In genomic region chr11:2265396-2265795, GRCh38 we compare ENCODE assay signal across 8 cellular contexts. TPM values are rescaled to one million over a fixed set of nuclear protein-coding genes. Genes with fewer than 3 reads are reported as not detected.
A peak's percentile ranks its signal among the peaks of the same experiment; 100 is the strongest.
DNase-seq lines count a peak whose midpoint lies in the region; ATAC-seq and TF ChIP-seq lines count a peak whose summit lies in the region.

No MANE protein-coding gene starts in this region.

- H3K4me1 Mint-ChIP-seq in activated CD4-positive, alpha-beta T cell treated with anti-CD3 and anti-CD28 coated beads for 36 hours: peaks cover 22% of the 10 kb centered on the region
- peaks cover 33% of the 10 kb centered on the region for H3K4me1 Mint-ChIP-seq in activated naive CD8-positive, alpha-beta T cell treated with anti-CD3 and anti-CD28 coated beads, Interleukin-2, amount 50 U/mL, for 24 hours
- peaks cover 29% of the 10 kb centered on the region for H3K4me1 Mint-ChIP-seq in stimulated activated memory B cell treated with anti-CD40 and anti-IgM and Interleukin-4, amounts not matched to agents 10 μg/mL and 1 μg/mL and 100 μg/mL, for 72 hours

- H3K36me3 ChIP-seq in KOPT-K1 (ENCODE audit: insufficient read depth, low read length) (no peaks in the 10 kb centered on the region), gastrocnemius medialis (no peaks in the 10 kb centered on the region), hepatocyte (replicated peaks; ENCODE audit: insufficient read depth, low read depth) (no peaks in the 10 kb centered on the region)

- DNase-seq in activated CD4-positive, alpha-beta T cell treated with anti-CD3 and anti-CD28 coated beads for 36 hours: peak; percentile 60
- no peak for DNase-seq in activated CD4-positive, alpha-beta T cell treated with anti-CD3 and anti-CD28 coated beads, Interleukin-2, amount 50 U/mL, for 1 hour
- no peak for DNase-seq in activated naive CD8-positive, alpha-beta T cell treated with anti-CD3 and anti-CD28 coated beads, Interleukin-2, amount 50 U/mL, for 24 hours
- DNase-seq in gastrocnemius medialis (no peak), NCI-H1694 treated with DMSO at 0.1 percent for 48 hours (lab: John Stamatoyannopoulos, UW) (no peak), hepatocyte (ENCODE audit: low spot score) (no peak)

- CTCF ChIA-PET in activated CD4-positive, alpha-beta T cell treated with anti-CD3 and anti-CD28 coated beads for 36 hours (lab: Charles Lee): interaction anchor here (0.7 to 0.9 kb wide), 3 partner anchors 113 to 400 kb away, joined by 3 read pairs; no protein-coding TSS in a partner anchor

- peak overlapping the region; percentile 71 for H3K27ac Mint-ChIP-seq in activated CD4-positive, alpha-beta T cell treated with anti-CD3 and anti-CD28 coated beads for 36 hours
- peak overlapping the region; percentile 76 for H3K27ac Mint-ChIP-seq in activated naive CD8-positive, alpha-beta T cell treated with anti-CD3 and anti-CD28 coated beads, Interleukin-2, amount 50 U/mL, for 24 hours
- peak overlapping the region; percentile 71 for H3K27ac Mint-ChIP-seq in stimulated activated memory B cell treated with anti-CD40 and anti-IgM and Interleukin-4, amounts not matched to agents 10 μg/mL and 1 μg/mL and 100 μg/mL, for 72 hours

- H3K27ac ChIP-seq in KOPT-K1 (ENCODE audit: low read depth, low read length, poor library complexity, severe bottlenecking) (peak overlapping the region; percentile 42), gastrocnemius medialis (no peak overlapping the region), hepatocyte (no peak overlapping the region)

- no peaks in the 10 kb centered on the region for H4K20me1 ChIP-seq in hepatocyte (ENCODE audit: insufficient read depth, poor library complexity, severe bottlenecking)

- no peak for TF ChIP-seq POLR2A in gastrocnemius medialis (IDR thresholded peaks at IDR 0.05)

- H3K4me3 ChIP-seq in gastrocnemius medialis (no peak overlapping the region), hepatocyte (no peak overlapping the region)

- no peak overlapping the region for H3K4me2 ChIP-seq in hepatocyte

- TF ChIP-seq CTCF in gastrocnemius medialis (IDR thresholded peaks at IDR 0.05 in 4 of 5, conservative IDR thresholded peaks at IDR 0.05 in 1 of 5) (no peak), hepatocyte (IDR thresholded peaks at IDR 0.05; ENCODE audit: poor library complexity) (no peak)

- in situ Hi-C loops in gastrocnemius medialis (cut with MboI; ENCODE audit: low sequenced_read_pairs in 4 of 4): no loop called here

- no peaks in the 10 kb centered on the region for H3K36me3 Mint-ChIP-seq in activated CD4-positive, alpha-beta T cell treated with anti-CD3 and anti-CD28 coated beads for 36 hours (ENCODE audit: low read depth)
- no peaks in the 10 kb centered on the region for H3K36me3 Mint-ChIP-seq in activated naive CD8-positive, alpha-beta T cell treated with anti-CD3 and anti-CD28 coated beads, Interleukin-2, amount 50 U/mL, for 24 hours (ENCODE audit: low read depth)
- no peaks in the 10 kb centered on the region for H3K36me3 Mint-ChIP-seq in stimulated activated memory B cell treated with anti-CD40 and anti-IgM and Interleukin-4, amounts not matched to agents 10 μg/mL and 1 μg/mL and 100 μg/mL, for 72 hours

- H3K27me3 ChIP-seq in gastrocnemius medialis (peaks cover 20 to 29% (median 27%) of the 10 kb centered on the region in 3 donors), hepatocyte (peaks cover 9% of the 10 kb centered on the region)

- H3K9me3 Mint-ChIP-seq in activated CD4-positive, alpha-beta T cell treated with anti-CD3 and anti-CD28 coated beads for 36 hours (ENCODE audit: low read depth): no peaks in the 10 kb centered on the region
- H3K9me3 Mint-ChIP-seq in activated naive CD8-positive, alpha-beta T cell treated with anti-CD3 and anti-CD28 coated beads, Interleukin-2, amount 50 U/mL, for 24 hours: no peaks in the 10 kb centered on the region
- H3K9me3 Mint-ChIP-seq in stimulated activated memory B cell treated with anti-CD40 and anti-IgM and Interleukin-4, amounts not matched to agents 10 μg/mL and 1 μg/mL and 100 μg/mL, for 72 hours: no peaks in the 10 kb centered on the region

- peak overlapping the region; percentile 10 for H3K4me3 Mint-ChIP-seq in activated CD4-positive, alpha-beta T cell treated with anti-CD3 and anti-CD28 coated beads for 36 hours
- H3K4me3 Mint-ChIP-seq in activated naive CD8-positive, alpha-beta T cell treated with anti-CD3 and anti-CD28 coated beads, Interleukin-2, amount 50 U/mL, for 24 hours: peak overlapping the region; percentile 48
- peak overlapping the region; percentile 47 for H3K4me3 Mint-ChIP-seq in stimulated activated memory B cell treated with anti-CD40 and anti-IgM and Interleukin-4, amounts not matched to agents 10 μg/mL and 1 μg/mL and 100 μg/mL, for 72 hours

- no peak overlapping the region for H2AFZ ChIP-seq in hepatocyte

- H3K79me2 ChIP-seq in hepatocyte: no peaks in the 10 kb centered on the region

- WGBS in hepatocyte (ENCODE audit: low lambda C conversion rate, missing lambda C conversion rate): 69% methylated on average over 2 of the region's 2 CpGs

- ATAC-seq in activated CD4-positive, alpha-beta T cell treated with anti-CD3 and anti-CD28 coated beads for 36 hours: peak; percentile 74
- ATAC-seq in activated naive CD8-positive, alpha-beta T cell treated with anti-CD3 and anti-CD28 coated beads, Interleukin-2, amount 50 U/mL, for 24 hours: peak; percentile 45
- peak; percentile 77 for ATAC-seq in stimulated activated memory B cell treated with anti-CD40 and anti-IgM and Interleukin-4, amounts not matched to agents 10 μg/mL and 1 μg/mL and 100 μg/mL, for 72 hours
- no peak for ATAC-seq in gastrocnemius medialis

- H3K4me1 ChIP-seq in gastrocnemius medialis (no peaks in the 10 kb centered on the region), hepatocyte (ENCODE audit: insufficient read depth) (peaks cover 9% of the 10 kb centered on the region)

- POLR2A ChIA-PET in activated CD4-positive, alpha-beta T cell treated with anti-CD3 and anti-CD28 coated beads for 36 hours (lab: Charles Lee): interaction anchor here (0.6 to 0.7 kb wide), 2 partner anchors 50 to 113 kb away, joined by 3 read pairs; no protein-coding TSS in a partner anchor

- intact Hi-C loops in activated CD4-positive, alpha-beta T cell treated with anti-CD3 and anti-CD28 coated beads for 36 hours (cut with DNase I, micrococcal nuclease): loop anchor here in 1 of 2 experiments (1.0 to 5.0 kb wide), 2 partner anchors 188 to 413 kb away; partner anchors contain the start of gene LSP1
- intact Hi-C loops in gastrocnemius medialis (cut with DNase I; ENCODE audit: low total_unique reads): no loop called here

- peaks cover 10% of the 10 kb centered on the region for H3K27me3 Mint-ChIP-seq in activated CD4-positive, alpha-beta T cell treated with anti-CD3 and anti-CD28 coated beads for 36 hours
- H3K27me3 Mint-ChIP-seq in activated naive CD8-positive, alpha-beta T cell treated with anti-CD3 and anti-CD28 coated beads, Interleukin-2, amount 50 U/mL, for 24 hours: peaks cover 5% of the 10 kb centered on the region
- peaks cover 2% of the 10 kb centered on the region for H3K27me3 Mint-ChIP-seq in stimulated activated memory B cell treated with anti-CD40 and anti-IgM and Interleukin-4, amounts not matched to agents 10 μg/mL and 1 μg/mL and 100 μg/mL, for 72 hours

- H3K9me2 ChIP-seq in hepatocyte (replicated peaks; ENCODE audit: insufficient read depth): no peaks in the 10 kb centered on the region

- H3K9me3 ChIP-seq in KOPT-K1 (ENCODE audit: insufficient read depth, low read length, poor library complexity, severe bottlenecking): no peaks in the 10 kb centered on the region
- H3K9me3 ChIP-seq in gastrocnemius medialis: no peaks in the 10 kb centered on the region
- H3K9me3 ChIP-seq in hepatocyte (ENCODE audit: low read depth): no peaks in the 10 kb centered on the region

RNA-seq across cellular contexts. Expression of gene ASCL2, which starts 5.0 kb away (rescaled TPM):
- 1 to 10 TPM; 2.0 to 2.7 TPM for total RNA-seq in activated CD4-positive, alpha-beta T cell treated with anti-CD3 and anti-CD28 coated beads for 36 hours
- total RNA-seq in gastrocnemius medialis (not detected), hepatocyte (3.3 and 5.6 TPM in 2 replicates)
- 5.8 and 7.9 TPM in 2 replicates for polyA plus RNA-seq in hepatocyte

RNA-seq across cellular contexts. Expression of gene C11orf21, which starts 36.3 kb away (rescaled TPM):
- total RNA-seq in activated CD4-positive, alpha-beta T cell treated with anti-CD3 and anti-CD28 coated beads for 36 hours: 1 to 10 TPM; 6.7 to 8.3 TPM
- total RNA-seq in gastrocnemius medialis (under 1 TPM in 1 of 4 donors, not detected in 3; 0.10 TPM), hepatocyte (0.17 TPM in 1 of 2 replicates, not detected in the other)
- 0.43 and 0.68 TPM in 2 replicates for polyA plus RNA-seq in hepatocyte

RNA-seq across cellular contexts. Expression of gene TSPAN32, which starts 36.4 kb away (rescaled TPM):
- 1 to 10 TPM; 6.0 to 7.6 TPM for total RNA-seq in activated CD4-positive, alpha-beta T cell treated with anti-CD3 and anti-CD28 coated beads for 36 hours
- not detected for total RNA-seq in gastrocnemius medialis
- 1.5 and 5.0 TPM in 2 replicates for total RNA-seq in hepatocyte
- polyA plus RNA-seq in hepatocyte: 4.8 and 7.0 TPM in 2 replicates

Comparison
In these comparisons a context has a peak if more than half of its experiments do, and no peak if none do; other contexts are left out.
1. ATAC-seq: peak in activated CD4-positive, alpha-beta T cell treated with anti-CD3 and anti-CD28 coated beads for 36 hours (single experiment), activated naive CD8-positive, alpha-beta T cell treated with anti-CD3 and anti-CD28 coated beads, Interleukin-2, amount 50 U/mL, for 24 hours (single experiment) and stimulated activated memory B cell treated with anti-CD40 and anti-IgM and Interleukin-4, amounts not matched to agents 10 μg/mL and 1 μg/mL and 100 μg/mL, for 72 hours (single experiment); none in gastrocnemius medialis (0 of 2).
2. Peak in every context shown above with its lines, with median percentiles within 50 percentile points of each other: H3K27ac Mint-ChIP-seq and H3K4me3 Mint-ChIP-seq.